In the genomic region with DNA sequence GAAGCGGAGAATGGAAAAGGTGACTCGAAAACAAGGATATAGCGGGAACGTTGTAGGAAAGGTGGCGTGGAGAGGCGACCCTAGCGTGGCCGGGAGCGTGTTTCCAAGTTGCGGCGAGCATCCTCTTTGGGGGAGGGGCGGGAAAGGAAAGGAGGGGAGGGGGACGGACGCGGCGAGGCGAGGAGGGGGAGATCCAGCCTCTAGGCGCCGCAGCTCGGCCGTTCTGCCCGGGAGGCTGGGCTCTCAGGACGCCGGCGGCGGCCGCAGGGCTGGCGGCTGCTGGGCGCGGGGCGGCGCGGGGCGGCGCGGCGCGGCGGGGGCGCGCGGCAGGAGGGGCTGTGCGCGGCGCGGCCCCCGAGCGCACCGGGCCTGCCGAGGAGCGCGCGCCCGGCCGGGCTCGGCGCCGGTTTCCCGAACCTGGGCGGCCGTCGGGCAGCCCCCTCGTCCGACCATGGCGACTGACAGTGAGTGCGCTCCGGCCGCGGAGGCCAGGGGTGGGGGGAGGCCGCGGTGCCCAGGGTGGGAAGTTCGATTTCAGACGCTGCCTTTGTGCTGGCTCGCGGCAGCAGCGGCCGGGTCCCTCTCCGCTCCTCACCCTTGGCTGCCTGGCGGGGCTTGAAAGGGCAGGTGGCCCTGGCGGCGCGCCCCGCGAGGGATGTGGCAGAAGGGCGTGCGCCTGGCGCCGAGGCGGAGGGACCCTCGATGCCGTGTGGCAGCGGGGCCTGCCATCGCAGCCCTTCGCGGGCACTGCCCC, we compare ENCODE assay signal across 8 cellular contexts. TPM values are rescaled to one million over a fixed set of nuclear protein-coding genes. Genes with fewer than 3 reads are reported as not detected.
A peak's percentile ranks its signal among the peaks of the same experiment; 100 is the strongest.
DNase-seq lines count a peak whose midpoint lies in the region; ATAC-seq, FAIRE-seq and TF ChIP-seq lines count a peak whose summit lies in the region.

A gene (plus strand): TSS at position 357 of the 754 bp plus-strand sequence.

- intact Hi-C loops in HepG2 (cut with micrococcal nuclease; ENCODE audit: unreplicated experiment) = no loop called here

- H3K9me3 ChIP-seq in BLaER1 (peaks cover 25% of the 10 kb centered on the region), HepG2 (ENCODE audit: low read length) (no peaks in the 10 kb centered on the region), thymus (ENCODE audit: control insufficient read depth) (no peaks in the 10 kb centered on the region)

- no peak within 1 kb of the TSS for H3K27ac ChIP-seq in BLaER1
- H3K27ac ChIP-seq in HepG2 (ENCODE audit: extremely low read length, insufficient read depth, low read length) = no peak within 1 kb of the TSS
- H3K27ac ChIP-seq in thymus (ENCODE audit: low read depth) = no peak within 1 kb of the TSS

- H4K20me1 ChIP-seq in BLaER1 (no peaks in the 10 kb centered on the region), HepG2 (ENCODE audit: insufficient read depth, low read length) (no peaks in the 10 kb centered on the region)

- CTCF ChIA-PET in HepG2 (lab: Yijun Ruan, JAX; ENCODE audit: low intra/inter-chr PET ratio, low total read pairs) = no interaction called here

- H3K27ac Mint-ChIP-seq in IgD-negative memory B cell (no peak within 1 kb of the TSS), brain (peak within 1 kb of the TSS in 4 of 5 experiments; percentile 37 to 97 (median 83))

- no peaks in the 10 kb centered on the region for H3K79me2 ChIP-seq in HepG2 (ENCODE audit: insufficient read depth, low read length)

- TF ChIP-seq POLR2A in HepG2 (IDR thresholded peaks at IDR 0.05; ENCODE audit: insufficient read depth in 1 of 2, low read depth in 2 of 2, low read length in 2 of 2) = no peak

- H2AFZ ChIP-seq in HepG2 (ENCODE audit: low read length) = no peak within 1 kb of the TSS

- peaks cover 7 to 13% (median 10%) of the 10 kb centered on the region in 3 donors for H3K4me1 Mint-ChIP-seq in IgD-negative memory B cell
- peaks cover 23% of the 10 kb centered on the region for H3K4me1 Mint-ChIP-seq in brain

- POLR2A ChIA-PET in HepG2 (lab: Yijun Ruan, JAX) = no interaction called here

- no peak for TF ChIP-seq RAD21 in HepG2 (CRISPR knock-in tag; IDR thresholded peaks at IDR 0.05)

- H3K27me3 Mint-ChIP-seq in IgD-negative memory B cell (peaks cover 39% of the 10 kb centered on the region), brain (peaks cover 33% of the 10 kb centered on the region)

- no peak for FAIRE-seq in HepG2 (lab: Jason Lieb, UNC)
- FAIRE-seq in GM19239 (lab: Jason Lieb, UNC) = no peak

- TF ChIP-seq CTCF in brain (conservative IDR thresholded peaks at IDR 0.05) (no peak), HepG2 (CRISPR knock-in tag; IDR thresholded peaks at IDR 0.05) (no peak)

- H3K9me3 Mint-ChIP-seq in IgD-negative memory B cell (peaks cover 0 to 2% (median 0%) of the 10 kb centered on the region in 3 donors), brain (peaks cover 0 to 12% (median 0%) of the 10 kb centered on the region in 5 experiments)

- ATAC-seq in HepG2 (peak; percentile 76), HG02571 (IDR thresholded peaks at IDR 0.05; ENCODE audit: unreplicated experiment) (no peak), GM19463 (IDR thresholded peaks at IDR 0.05; ENCODE audit: unreplicated experiment) (no peak)

- TF ChIP-seq EP300 in HepG2 (IDR thresholded peaks at IDR 0.05; ENCODE audit: low read depth in 2 of 2, low read length in 2 of 2) (no peak), HepG2 (CRISPR knock-in tag; IDR thresholded peaks at IDR 0.05; ENCODE audit: borderline replicate concordance) (no peak)

- no peak within 1 kb of the TSS for H3K9ac ChIP-seq in BLaER1
- no peak within 1 kb of the TSS for H3K9ac ChIP-seq in HepG2 (ENCODE audit: insufficient read depth, low read depth, low read length)

- H3K27me3 ChIP-seq in BLaER1 (peaks cover 47% of the 10 kb centered on the region), HepG2 (ENCODE audit: control insufficient read depth in 1 of 2, insufficient read depth in 2 of 2, low read length in 2 of 2) (peaks cover 9 to 57% of the 10 kb centered on the region in 2 experiments), thymus (ENCODE audit: control insufficient read depth, insufficient read depth) (peaks cover 43% of the 10 kb centered on the region)

- H3K4me3 ChIP-seq in BLaER1 (peak within 1 kb of the TSS; percentile 45), HepG2 (replicated peaks in 1 of 3; ENCODE audit: insufficient read depth in 1 of 3, low read depth in 2 of 3, low read length in 3 of 3) (peak within 1 kb of the TSS; percentile 40 to 71 (median 60); a peak in 4 of 6 replicates), thymus (ENCODE audit: low read length) (peak within 1 kb of the TSS; percentile 55)

- H3K4me3 Mint-ChIP-seq in IgD-negative memory B cell = peak within 1 kb of the TSS; percentile 55 to 88 (median 72)
- peak within 1 kb of the TSS; percentile 87 to 97 (median 91) for H3K4me3 Mint-ChIP-seq in brain

- DNase-seq in HepG2 (ENCODE audit: low spot score) (no peak), GM19239 (ENCODE audit: insufficient read length, low spot score) (no peak)

- H3K4me1 ChIP-seq in BLaER1 (no peaks in the 10 kb centered on the region), HepG2 (ENCODE audit: insufficient read depth, low read length) (0 out of 2 replicates have a peak, but pooled peaks cover 5% of the 10 kb centered on the region), thymus (ENCODE audit: control insufficient read depth, insufficient read depth, low read length) (peaks cover 3% of the 10 kb centered on the region)

- H3K4me2 ChIP-seq in BLaER1 = peak within 1 kb of the TSS; percentile 41
- H3K4me2 ChIP-seq in HepG2 (ENCODE audit: low read depth, low read length) = peak within 1 kb of the TSS; percentile 71

- no TSS peak for BruUV-seq in HepG2 (replicated peaks; lab: Mats Ljungman, UMichigan)

- no peaks in the 10 kb centered on the region for H3K36me3 ChIP-seq in BLaER1
- H3K36me3 ChIP-seq in HepG2 (replicated peaks in 1 of 2; ENCODE audit: control insufficient read depth in 1 of 2, insufficient read depth in 2 of 2, low read length in 2 of 2) = no peaks in the 10 kb centered on the region
- no peaks in the 10 kb centered on the region for H3K36me3 ChIP-seq in thymus (ENCODE audit: control insufficient read depth, insufficient read depth)

- no peaks in the 10 kb centered on the region for H3K36me3 Mint-ChIP-seq in IgD-negative memory B cell
- no peaks in the 10 kb centered on the region for H3K36me3 Mint-ChIP-seq in brain

- in situ Hi-C loops in HepG2 (cut with HindIII; ENCODE audit: extremely low pct_ligation_motif_present, low pct_unique_long_range_greater_than_20kb) = no loop called here

- 27% methylated on average over 13 of the region's 95 CpGs for WGBS in HepG2 (ENCODE audit: low lambda C conversion rate)
- WGBS in thymus = 6% methylated on average over 95 of the region's 95 CpGs

TF ChIP-seq in HepG2, 621 proteins besides CTCF, POLR2A, EP300 and RAD21 (continues in another document):
- TF ChIP-seq, protein P1, sequence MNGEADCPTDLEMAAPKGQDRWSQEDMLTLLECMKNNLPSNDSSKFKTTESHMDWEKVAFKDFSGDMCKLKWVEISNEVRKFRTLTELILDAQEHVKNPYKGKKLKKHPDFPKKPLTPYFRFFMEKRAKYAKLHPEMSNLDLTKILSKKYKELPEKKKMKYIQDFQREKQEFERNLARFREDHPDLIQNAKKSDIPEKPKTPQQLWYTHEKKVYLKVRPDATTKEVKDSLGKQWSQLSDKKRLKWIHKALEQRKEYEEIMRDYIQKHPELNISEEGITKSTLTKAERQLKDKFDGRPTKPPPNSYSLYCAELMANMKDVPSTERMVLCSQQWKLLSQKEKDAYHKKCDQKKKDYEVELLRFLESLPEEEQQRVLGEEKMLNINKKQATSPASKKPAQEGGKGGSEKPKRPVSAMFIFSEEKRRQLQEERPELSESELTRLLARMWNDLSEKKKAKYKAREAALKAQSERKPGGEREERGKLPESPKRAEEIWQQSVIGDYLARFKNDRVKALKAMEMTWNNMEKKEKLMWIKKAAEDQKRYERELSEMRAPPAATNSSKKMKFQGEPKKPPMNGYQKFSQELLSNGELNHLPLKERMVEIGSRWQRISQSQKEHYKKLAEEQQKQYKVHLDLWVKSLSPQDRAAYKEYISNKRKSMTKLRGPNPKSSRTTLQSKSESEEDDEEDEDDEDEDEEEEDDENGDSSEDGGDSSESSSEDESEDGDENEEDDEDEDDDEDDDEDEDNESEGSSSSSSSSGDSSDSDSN (CRISPR knock-in tag; IDR thresholded peaks at IDR 0.05) = no peak; the same call in 1 of the 2 replicates

RNA-seq across cellular contexts. Expression of the gene that starts here (rescaled TPM):
- polyA plus RNA-seq in IgD-negative memory B cell (not detected), brain (ENCODE audit: insufficient read depth, low read depth, low replicate concordance) (0.68 TPM), HepG2 (2011; rRNA removed) (not detected in 2 replicates), thymus (0.05 TPM)
- 0.03 TPM in 1 of 2 replicates, not detected in the other for total RNA-seq in HepG2 (2016; rRNA removed; fragmentation: Illumina TruSeq; extraction: Trizol)
- not detected in 2 replicates for total RNA-seq in HepG2 (2016; cell fraction: cytosol; rRNA removed; fragmentation: Illumina TruSeq; extraction: Trizol; ENCODE audit: low read depth)
- total RNA-seq in HepG2 (2016; cell fraction: insoluble cytoplasmic fraction; rRNA removed; fragmentation: Illumina TruSeq; extraction: Trizol) = 0.03 TPM in 1 of 2 replicates, not detected in the other
- not detected in 2 replicates for total RNA-seq in HepG2 (2016; cell fraction: membrane; rRNA removed; fragmentation: Illumina TruSeq; extraction: Trizol)
- not detected in 2 replicates for total RNA-seq in HepG2 (2016; cell fraction: nucleus; rRNA removed; fragmentation: Illumina TruSeq; extraction: Trizol)
- under 0.01 TPM in 1 of 2 replicates, not detected in the other for polyA plus RNA-seq in HepG2 (2011; cell fraction: cytosol; rRNA removed)
- polyA plus RNA-seq in HepG2 (2011; cell fraction: nucleus; rRNA removed) = not detected in 2 replicates
- not detected in 2 replicates for polyA plus RNA-seq in HepG2 (2012)
- not detected in 2 replicates for polyA plus RNA-seq in HepG2 (2016; cell fraction: cytosol; fragmentation: Illumina TruSeq; extraction: Trizol; ENCODE audit: low read depth)
- polyA plus RNA-seq in HepG2 (2016; cell fraction: insoluble cytoplasmic fraction; fragmentation: Illumina TruSeq; extraction: Trizol; ENCODE audit: low read depth) = not detected in 2 replicates
- not detected in 2 replicates for polyA plus RNA-seq in HepG2 (2016; cell fraction: membrane; fragmentation: Illumina TruSeq; extraction: Trizol; ENCODE audit: low read depth)
- not detected in 2 replicates for polyA plus RNA-seq in HepG2 (2016; cell fraction: nucleus; fragmentation: Illumina TruSeq; extraction: Trizol; ENCODE audit: insufficient read depth, low read depth)
- polyA minus RNA-seq in HepG2 (2011; rRNA and poly(A)+ RNA removed; ENCODE audit: low replicate concordance) = not detected in 2 replicates
- polyA minus RNA-seq in HepG2 (2011; cell fraction: cytosol; rRNA and poly(A)+ RNA removed) = not detected in 2 replicates
- under 0.01 TPM in 2 replicates for polyA minus RNA-seq in HepG2 (2011; cell fraction: nucleus; rRNA and poly(A)+ RNA removed)

Comparison
In these comparisons a context has a peak if more than half of its experiments do, and no peak if none do; other contexts are left out.
1. Peak in ATAC-seq, H3K4me3 ChIP-seq and H3K4me2 ChIP-seq in HepG2; RNA of the gene not detected or under 1 TPM.
2. H3K27ac Mint-ChIP-seq: peak in brain (4 of 5); none in IgD-negative memory B cell (0 of 3).
3. Peak in every context shown above with its lines, with median percentiles within 50 percentile points of each other: H3K4me3 ChIP-seq.